In genomic region chr1:112285808-112286207, GRCh38 we compare ENCODE assay signal across 35 cellular contexts.
"Had no signal": no experiment of that assay in that cellular context is flagged by ENCODE, and none has a peak within 500 bp of the region (broad histone marks: within the 10 kb centered on the region; RNA-seq: fewer than 3 reads in every experiment).

No MANE protein-coding gene starts in this region.

- H3K4me2 ChIP-seq: PC-9 had no signal

- H3K27ac Mint-ChIP-seq: activated CD4-positive, alpha-beta memory T cell treated with anti-CD3 and anti-CD28 coated beads, Interleukin-2, amount 10 ng/mL, durations not matched to agents 7 days and 5 days; activated CD8-positive, alpha-beta memory T cell treated with anti-CD3 and anti-CD28 coated beads, Interleukin-2, amount 10 ng/mL, durations not matched to agents 7 days and 5 days; activated naive CD8-positive, alpha-beta T cell treated with anti-CD3 and anti-CD28 coated beads, Interleukin-2, amount 10 ng/mL, durations not matched to agents 7 days and 5 days; activated T-cell treated with anti-CD3 and anti-CD28 coated beads, Interleukin-2, amount 50 U/mL, for 72 hours; activated T-helper 17 cell treated with anti-CD3 and anti-CD28 coated beads, Interleukin-2, amount 50 U/mL, for 72 hours; T-cell; T-helper 17 cell had no signal

- H3K27me3 ChIP-seq: body of pancreas, breast epithelium had no signal

- H3K36me3 Mint-ChIP-seq: activated CD8-positive, alpha-beta memory T cell treated with anti-CD3 and anti-CD28 coated beads, Interleukin-2, amount 10 ng/mL, durations not matched to agents 7 days and 5 days; activated naive CD8-positive, alpha-beta T cell treated with anti-CD3 and anti-CD28 coated beads, Interleukin-2, amount 10 ng/mL, durations not matched to agents 7 days and 5 days; T-cell had no signal

- ATAC-seq: activated CD8-positive, alpha-beta memory T cell treated with anti-CD3 and anti-CD28 coated beads, Interleukin-2, amount 10 ng/mL, durations not matched to agents 7 days and 5 days; activated T-cell treated with anti-CD3 and anti-CD28 coated beads, Interleukin-2, amount 50 U/mL, for 72 hours; activated T-helper 17 cell treated with anti-CD3 and anti-CD28 coated beads, Interleukin-2, amount 50 U/mL, for 72 hours; body of pancreas; K562; Right ventricle myocardium inferior; SK-N-SH treated with all-trans-retinoic acid at 6 μM for 48 hours; T-cell; T-helper 17 cell had no signal

- H3K27ac ChIP-seq: body of pancreas, breast epithelium, PC-9, RWPE1, VCaP had no signal

- H3K9me3 ChIP-seq: body of pancreas, breast epithelium, MG63 had no signal

- H3K36me3 ChIP-seq: breast epithelium, MG63 had no signal

- H3K4me3 ChIP-seq: body of pancreas, breast epithelium, K562, MG63, PC-9 had no signal

- H3K9me3 Mint-ChIP-seq: activated CD4-positive, alpha-beta memory T cell treated with anti-CD3 and anti-CD28 coated beads, Interleukin-2, amount 10 ng/mL, durations not matched to agents 7 days and 5 days; activated naive CD8-positive, alpha-beta T cell treated with anti-CD3 and anti-CD28 coated beads, Interleukin-2, amount 10 ng/mL, durations not matched to agents 7 days and 5 days; activated T-helper 17 cell treated with anti-CD3 and anti-CD28 coated beads, Interleukin-2, amount 50 U/mL, for 72 hours had no signal

- H2AFZ ChIP-seq: PC-9 had no signal

- H3K4me3 Mint-ChIP-seq: activated CD4-positive, alpha-beta memory T cell treated with anti-CD3 and anti-CD28 coated beads, Interleukin-2, amount 10 ng/mL, durations not matched to agents 7 days and 5 days; activated CD8-positive, alpha-beta memory T cell treated with anti-CD3 and anti-CD28 coated beads, Interleukin-2, amount 10 ng/mL, durations not matched to agents 7 days and 5 days; activated naive CD8-positive, alpha-beta T cell treated with anti-CD3 and anti-CD28 coated beads, Interleukin-2, amount 10 ng/mL, durations not matched to agents 7 days and 5 days; activated T-cell treated with anti-CD3 and anti-CD28 coated beads, Interleukin-2, amount 50 U/mL, for 72 hours; activated T-helper 17 cell treated with anti-CD3 and anti-CD28 coated beads, Interleukin-2, amount 50 U/mL, for 72 hours; T-cell; T-helper 17 cell had no signal

- H3K4me1 Mint-ChIP-seq: activated CD4-positive, alpha-beta memory T cell treated with anti-CD3 and anti-CD28 coated beads, Interleukin-2, amount 10 ng/mL, durations not matched to agents 7 days and 5 days; activated CD8-positive, alpha-beta memory T cell treated with anti-CD3 and anti-CD28 coated beads, Interleukin-2, amount 10 ng/mL, durations not matched to agents 7 days and 5 days; activated naive CD8-positive, alpha-beta T cell treated with anti-CD3 and anti-CD28 coated beads, Interleukin-2, amount 10 ng/mL, durations not matched to agents 7 days and 5 days; activated T-helper 17 cell treated with anti-CD3 and anti-CD28 coated beads, Interleukin-2, amount 50 U/mL, for 72 hours; T-cell; T-helper 17 cell had no signal

- H3K4me1 ChIP-seq: body of pancreas, breast epithelium had no signal

- DNase-seq: activated CD4-positive, alpha-beta memory T cell treated with anti-CD3 and anti-CD28 coated beads, Interleukin-2, amount 10 ng/mL, durations not matched to agents 7 days and 5 days; activated CD4-positive, alpha-beta T cell treated with anti-CD3 and anti-CD28 coated beads for 1 hour; activated CD4-positive, alpha-beta T cell treated with anti-CD3 and anti-CD28 coated beads for 48 hours; activated CD4-positive, CD25-positive, alpha-beta regulatory T cell; activated CD8-positive, alpha-beta memory T cell treated with anti-CD3 and anti-CD28 coated beads for 24 hours; activated CD8-positive, alpha-beta memory T cell treated with anti-CD3 and anti-CD28 coated beads, Interleukin-2, amount 10 ng/mL, durations not matched to agents 7 days and 5 days; activated CD8-positive, alpha-beta memory T cell treated with anti-CD3 and anti-CD28 coated beads, Interleukin-2, amount 50 U/mL, for 48 hours; activated effector memory CD4-positive, alpha-beta T cell treated with anti-CD3 and anti-CD28 coated beads, Interleukin-2, amount 50 U/mL, for 16 hours; activated naive CD4-positive, alpha-beta T cell; activated naive CD4-positive, alpha-beta T cell treated with anti-CD3 and anti-CD28 coated beads, Interleukin-2, amount 50 U/mL, for 16 hours; activated naive CD8-positive, alpha-beta T cell treated with anti-CD3 and anti-CD28 coated beads, Interleukin-2, amount 10 ng/mL, durations not matched to agents 7 days and 5 days; activated T-cell treated with anti-CD3 and anti-CD28 coated beads, Interleukin-2, amount 50 U/mL, for 72 hours; body of pancreas; IMR-90; MG63; NCI-H1048; NCI-H1105 treated with DMSO at 0.1 percent for 48 hours; NCI-H1694 treated with DMSO at 0.1 percent for 48 hours; NCI-H2029; NCI-H446; NCI-H510A treated with DMSO at 0.1 percent for 48 hours; NCI-H526 treated with DMSO at 0.1 percent for 48 hours; NCI-H82; NK-92 treated with Interleukin-12 subunit alpha and Interleukin-12 subunit beta, amount 100 ng/mL, for 24 hours; PC-9; SIG-M5; T-cell; T-helper 17 cell had no signal
